In genomic region chr3:101730839-101731238, GRCh38 we compare ENCODE assay signal across 19 cellular contexts. TPM values are rescaled to one million over a fixed set of nuclear protein-coding genes. Genes with fewer than 3 reads are reported as not detected.
DNase-seq lines count a peak whose midpoint lies in the region; ATAC-seq, FAIRE-seq and TF ChIP-seq lines count a peak whose summit lies in the region.
"Had no signal": no experiment of that assay in that cellular context is flagged by ENCODE, and none has a peak within 500 bp of the region (broad histone marks: within the 10 kb centered on the region; RNA-seq: fewer than 3 reads in every experiment).

No MANE protein-coding gene starts in this region.

- peaks cover 62% of the 10 kb centered on the region for H3K36me3 ChIP-seq in Karpas-422 (ENCODE audit: insufficient read depth, low read length)
- H3K36me3 ChIP-seq in K562 (ENCODE audit: control insufficient read depth, insufficient read depth, low read length), result peaks cover 76% of the 10 kb centered on the region

- TF ChIP-seq POLR2A in K562 (conservative IDR thresholded peaks at IDR 0.05), result no peak
- no peak for TF ChIP-seq POLR2A in erythroblast (IDR thresholded peaks at IDR 0.05; ENCODE audit: low read length)

- H3K4me2 ChIP-seq in Karpas-422 (ENCODE audit: low read depth, low read length, poor library complexity, severe bottlenecking), result no peak overlapping the region
- no peak overlapping the region for H3K4me2 ChIP-seq in K562 (ENCODE audit: insufficient read depth, low read length)
- H3K4me2 ChIP-seq: BLaER1 had no signal

- H3K4me1 ChIP-seq in Karpas-422 (ENCODE audit: low read length) (peaks cover 13% of the 10 kb centered on the region), K562 (replicated peaks in 1 of 2; ENCODE audit: control insufficient read depth in 2 of 2, insufficient read depth in 2 of 2, low read length in 2 of 2) (no peaks in the 10 kb centered on the region; a peak in 3 of 5 replicates)

- no peak overlapping the region for H3K27ac Mint-ChIP-seq in activated naive CD8-positive, alpha-beta T cell treated with anti-CD3 and anti-CD28 coated beads for 36 hours
- H3K27ac Mint-ChIP-seq: CD14-positive monocyte had no signal

- no peak overlapping the region for H2AFZ ChIP-seq in Karpas-422 (ENCODE audit: low read length)
- H2AFZ ChIP-seq in K562 (ENCODE audit: low read depth, low read length), result no peak overlapping the region
- H2AFZ ChIP-seq: GM23248 had no signal

- FAIRE-seq in K562 (lab: Jason Lieb, UNC) (peak; percentile 32), frontal cortex (lab: Jason Lieb, UNC) (no peak)
- FAIRE-seq: GM19239 had no signal

- TF ChIP-seq RAD21 in K562 (CRISPR knock-in tag; conservative IDR thresholded peaks at IDR 0.05 in 1 of 2, IDR thresholded peaks at IDR 0.05 in 1 of 2), result no peak

- CTCF ChIA-PET in K562 (lab: Yijun Ruan, JAX; ENCODE audit: low intra/inter-chr PET ratio), result no interaction called here

- ATAC-seq in K562 (0 out of 3 replicates have a peak, but pooled peaks have one; percentile 36), GM19351 (IDR thresholded peaks at IDR 0.05; ENCODE audit: unreplicated experiment) (no peak)

- H3K27ac ChIP-seq in Karpas-422 (ENCODE audit: low read length) (no peak overlapping the region), K562 (ENCODE audit: extremely low read depth, low read depth, low read length) (no peak overlapping the region), substantia nigra (ENCODE audit: low read depth, low read length, poor library complexity, severe bottlenecking) (peak overlapping the region; percentile 83)
- H3K27ac ChIP-seq: BLaER1, GM23248, HL-60 had no signal

- POLR2A ChIA-PET in K562 (lab: Yijun Ruan, JAX), result no interaction called here

- peaks cover 34% of the 10 kb centered on the region for H3K79me2 ChIP-seq in Karpas-422 (ENCODE audit: low read length)
- peaks cover 11% of the 10 kb centered on the region for H3K79me2 ChIP-seq in K562 (ENCODE audit: control insufficient read depth, insufficient read depth, low read length)

- H3K9ac ChIP-seq in Karpas-422 (ENCODE audit: low read length), result no peak overlapping the region
- no peak overlapping the region for H3K9ac ChIP-seq in K562 (ENCODE audit: insufficient read depth in 1 of 2, low read depth in 2 of 2, low read length in 2 of 2)
- H3K9ac ChIP-seq: BLaER1, GM23248 had no signal

- no peak for TF ChIP-seq CTCF in K562 (IDR thresholded peaks at IDR 0.05 in 2 of 3, conservative IDR thresholded peaks at IDR 0.05 in 1 of 3; ENCODE audit: insufficient read depth in 2 of 3, low read depth in 1 of 3, low read length in 3 of 3)

- H3K4me1 Mint-ChIP-seq in activated naive CD8-positive, alpha-beta T cell treated with anti-CD3 and anti-CD28 coated beads for 36 hours, result peaks cover 4% of the 10 kb centered on the region

- DNase-seq in Karpas-422 (peak; percentile 19), K562 (ENCODE audit: extremely low read depth in 1 of 4, low spot score in 3 of 4) (peak in 2 of 4 experiments; percentile 12 to 21), erythroblast (lab: John Stamatoyannopoulos, UW) (peak; percentile 62 to 64), substantia nigra (lab: John Stamatoyannopoulos, UW) (no peak), frontal cortex (ENCODE audit: low spot score in 2 of 2) (no peak), epidermal melanocyte (ENCODE audit: insufficient read length, low spot score) (no peak)
- DNase-seq in activated naive CD8-positive, alpha-beta T cell treated with anti-CD3 and anti-CD28 coated beads for 36 hours, result no peak
- DNase-seq: 8988T; Calu3; CD4-positive, alpha-beta memory T cell; DMS79 treated with DMSO at 0.1 percent for 48 hours; GF-D8; GM23248 had no signal

- intact Hi-C loops in K562 (cut with micrococcal nuclease), result no loop called here

- H3K4me3 ChIP-seq in Karpas-422 (ENCODE audit: low read length) (no peak overlapping the region), K562 (no peak overlapping the region)
- H3K4me3 ChIP-seq: BLaER1, GM23248, HAP-1 had no signal

- in situ Hi-C loops in K562 (cut with MboI), result no loop called here

- no peak for TF ChIP-seq EP300 in K562 (IDR thresholded peaks at IDR 0.05; ENCODE audit: low read length)

- no peaks in the 10 kb centered on the region for H3K9me1 ChIP-seq in K562 (ENCODE audit: control insufficient read depth, insufficient read depth, low read length)

- no peaks in the 10 kb centered on the region for H4K20me1 ChIP-seq in Karpas-422 (ENCODE audit: insufficient read depth, low read depth, low read length)
- H4K20me1 ChIP-seq in K562 (replicated peaks; ENCODE audit: control insufficient read depth, insufficient read depth, low read length), result no peaks in the 10 kb centered on the region
- H4K20me1 ChIP-seq: BLaER1 had no signal

- H3K4me3 Mint-ChIP-seq in activated naive CD8-positive, alpha-beta T cell treated with anti-CD3 and anti-CD28 coated beads for 36 hours, result no peak overlapping the region
- H3K4me3 Mint-ChIP-seq: CD14-positive monocyte; CD4-positive, alpha-beta memory T cell had no signal

- H3K36me3 Mint-ChIP-seq in activated naive CD8-positive, alpha-beta T cell treated with anti-CD3 and anti-CD28 coated beads for 36 hours, result peaks cover 30% of the 10 kb centered on the region

- H3K27me3 Mint-ChIP-seq in activated naive CD8-positive, alpha-beta T cell treated with anti-CD3 and anti-CD28 coated beads for 36 hours, result no peaks in the 10 kb centered on the region
- H3K27me3 Mint-ChIP-seq: CD4-positive, alpha-beta memory T cell had no signal

- no TSS peak for BruUV-seq in K562 (replicated peaks; lab: Mats Ljungman, UMichigan)

- H3K9me3 ChIP-seq in Karpas-422 (ENCODE audit: low read length), result no peaks in the 10 kb centered on the region
- H3K9me3 ChIP-seq in K562 (replicated peaks; ENCODE audit: control insufficient read depth, insufficient read depth, low read depth, low read length), result 0 out of 2 replicates have a peak, but pooled peaks cover 1% of the 10 kb centered on the region
- H3K9me3 ChIP-seq: HAP-1 had no signal

- H3K9me2 ChIP-seq in Karpas-422 (replicated peaks; ENCODE audit: insufficient read depth, low read length), result no peaks in the 10 kb centered on the region

- H3K27me3 ChIP-seq in Karpas-422 (ENCODE audit: low read length), result no peaks in the 10 kb centered on the region
- H3K27me3 ChIP-seq in K562 (ENCODE audit: control insufficient read depth in 2 of 2, insufficient read depth in 2 of 2, low read length in 2 of 2), result no peaks in the 10 kb centered on the region
- H3K27me3 ChIP-seq: BLaER1 had no signal

- no peaks in the 10 kb centered on the region for H3K9me3 Mint-ChIP-seq in activated naive CD8-positive, alpha-beta T cell treated with anti-CD3 and anti-CD28 coated beads for 36 hours
- H3K9me3 Mint-ChIP-seq: CD4-positive, alpha-beta memory T cell had no signal

RNA-seq across cellular contexts. Expression of gene CEP97, which starts 6.4 kb away (rescaled TPM):
- total RNA-seq in Karpas-422 (2014; rRNA removed; shearing (Covaris generic); ENCODE audit: low replicate concordance), result 15.0 and 21.7 TPM in 2 replicates
- 6.5 and 17.2 TPM in 2 replicates for total RNA-seq in K562 (2011; cell fraction: chromatin; rRNA removed; ENCODE audit: low replicate concordance)
- total RNA-seq in K562 (2011; cell fraction: nucleolus; rRNA removed), result 4.3 and 4.5 TPM in 2 replicates
- 6.2 and 10.3 TPM in 2 replicates for total RNA-seq in K562 (2011; cell fraction: nucleoplasm; rRNA removed)
- total RNA-seq in K562 (2014; rRNA removed) (3.6 and 4.3 TPM in 2 replicates), K562 (2014; rRNA removed; fragmentation: Illumina TruSeq; extraction: Trizol) (10.1 and 12.1 TPM in 2 replicates), K562 (2015; rRNA removed; fragmentation: Illumina TruSeq; extraction: Trizol) (8.2 and 8.5 TPM in 2 replicates), K562 (2021) (7.1 and 7.7 TPM in 2 replicates), frontal cortex (72.2 TPM)
- polyA plus RNA-seq in K562 (2011; rRNA removed) (2.2 and 2.5 TPM in 2 replicates), K562 (2014; fragmentation: Illumina TruSeq; extraction: Trizol) (4.4 TPM in 2 replicates), K562 (2014; fragmentation: Nextera tagmentation; extraction: Ambion mirVana) (1 to 10 TPM; 2.0 to 3.2 TPM), K562 (2014; rRNA removed) (2.6 and 3.5 TPM in 2 replicates)
- 0.67 and 1.8 TPM in 2 replicates for polyA plus RNA-seq in K562 (2011; cell fraction: cytosol; rRNA removed)
- polyA plus RNA-seq in K562 (2011; cell fraction: nucleus; rRNA removed), result 2.7 and 2.9 TPM in 2 replicates
- 2.4 and 3.0 TPM in 2 replicates for polyA plus RNA-seq in K562 (2012)
- 8.8 and 10.8 TPM in 2 replicates for polyA minus RNA-seq in K562 (2011; rRNA and poly(A)+ RNA removed)
- polyA minus RNA-seq in K562 (2011; cell fraction: cytosol; rRNA and poly(A)+ RNA removed), result 3.8 and 4.9 TPM in 2 replicates
- polyA minus RNA-seq in K562 (2011; cell fraction: nucleus; rRNA and poly(A)+ RNA removed), result 4.2 and 5.1 TPM in 2 replicates
- 10 to 100 TPM; 16.1 to 17.1 TPM for total RNA-seq in activated naive CD8-positive, alpha-beta T cell treated with anti-CD3 and anti-CD28 coated beads for 36 hours

RNA-seq across cellular contexts. Expression of gene RPL24, which starts 44.3 kb away (rescaled TPM):
- 3,600 and 7,010 TPM in 2 replicates for total RNA-seq in Karpas-422 (2014; rRNA removed; shearing (Covaris generic); ENCODE audit: low replicate concordance)
- total RNA-seq in K562 (2011; cell fraction: chromatin; rRNA removed; ENCODE audit: low replicate concordance), result 302 and 379 TPM in 2 replicates
- 502 and 519 TPM in 2 replicates for total RNA-seq in K562 (2011; cell fraction: nucleolus; rRNA removed)
- total RNA-seq in K562 (2011; cell fraction: nucleoplasm; rRNA removed), result 556 and 741 TPM in 2 replicates
- total RNA-seq in K562 (2014; rRNA removed) (2,157 and 4,237 TPM in 2 replicates), K562 (2014; rRNA removed; fragmentation: Illumina TruSeq; extraction: Trizol) (1,726 and 1,992 TPM in 2 replicates), K562 (2015; rRNA removed; fragmentation: Illumina TruSeq; extraction: Trizol) (1,831 and 1,892 TPM in 2 replicates), K562 (2021) (1,401 and 1,590 TPM in 2 replicates), frontal cortex (4,229 TPM)
- polyA plus RNA-seq in K562 (2011; rRNA removed) (1,776 and 1,804 TPM in 2 replicates), K562 (2014; fragmentation: Illumina TruSeq; extraction: Trizol) (2,147 and 2,288 TPM in 2 replicates), K562 (2014; fragmentation: Nextera tagmentation; extraction: Ambion mirVana) (1,000 to 10,000 TPM; 1,189 to 1,198 TPM), K562 (2014; rRNA removed) (4,750 and 5,417 TPM in 2 replicates)
- 424 and 746 TPM in 2 replicates for polyA plus RNA-seq in K562 (2011; cell fraction: cytosol; rRNA removed)
- 459 and 780 TPM in 2 replicates for polyA plus RNA-seq in K562 (2011; cell fraction: nucleus; rRNA removed)
- polyA plus RNA-seq in K562 (2012), result 1,572 and 2,137 TPM in 2 replicates
- polyA minus RNA-seq in K562 (2011; rRNA and poly(A)+ RNA removed), result 621 and 719 TPM in 2 replicates
- polyA minus RNA-seq in K562 (2011; cell fraction: cytosol; rRNA and poly(A)+ RNA removed), result 317 and 358 TPM in 2 replicates
- 175 and 332 TPM in 2 replicates for polyA minus RNA-seq in K562 (2011; cell fraction: nucleus; rRNA and poly(A)+ RNA removed)
- total RNA-seq in activated naive CD8-positive, alpha-beta T cell treated with anti-CD3 and anti-CD28 coated beads for 36 hours, result 1,000 to 10,000 TPM; 1,777 TPM

RNA-seq across cellular contexts. Expression of gene NXPE3, which starts 48.2 kb away (rescaled TPM):
- total RNA-seq in Karpas-422 (2014; rRNA removed; shearing (Covaris generic); ENCODE audit: low replicate concordance), result 18.6 and 20.2 TPM in 2 replicates
- 2.6 and 3.1 TPM in 2 replicates for total RNA-seq in K562 (2011; cell fraction: chromatin; rRNA removed; ENCODE audit: low replicate concordance)
- total RNA-seq in K562 (2011; cell fraction: nucleolus; rRNA removed), result 1.3 and 2.6 TPM in 2 replicates
- 3.2 and 3.9 TPM in 2 replicates for total RNA-seq in K562 (2011; cell fraction: nucleoplasm; rRNA removed)
- total RNA-seq in K562 (2014; rRNA removed), result 0.95 and 0.98 TPM in 2 replicates
- total RNA-seq in K562 (2014; rRNA removed; fragmentation: Illumina TruSeq; extraction: Trizol), result 0.80 and 0.86 TPM in 2 replicates
- 0.76 and 0.79 TPM in 2 replicates for total RNA-seq in K562 (2015; rRNA removed; fragmentation: Illumina TruSeq; extraction: Trizol)
- total RNA-seq in K562 (2021), result 2.0 and 2.3 TPM in 2 replicates
- polyA plus RNA-seq in K562 (2011; rRNA removed), result 2.3 and 2.5 TPM in 2 replicates
- 0.94 and 1.7 TPM in 2 replicates for polyA plus RNA-seq in K562 (2011; cell fraction: cytosol; rRNA removed)
- 1.1 and 1.4 TPM in 2 replicates for polyA plus RNA-seq in K562 (2011; cell fraction: nucleus; rRNA removed)
- 1.3 and 2.6 TPM in 2 replicates for polyA plus RNA-seq in K562 (2012)
- 1.6 and 1.7 TPM in 2 replicates for polyA plus RNA-seq in K562 (2014; fragmentation: Illumina TruSeq; extraction: Trizol)
- under 1 TPM; 0.25 to 0.59 TPM for polyA plus RNA-seq in K562 (2014; fragmentation: Nextera tagmentation; extraction: Ambion mirVana)
- 1.2 and 1.7 TPM in 2 replicates for polyA plus RNA-seq in K562 (2014; rRNA removed)
- polyA minus RNA-seq in K562 (2011; rRNA and poly(A)+ RNA removed), result 2.7 and 2.8 TPM in 2 replicates
- 1.5 and 1.8 TPM in 2 replicates for polyA minus RNA-seq in K562 (2011; cell fraction: cytosol; rRNA and poly(A)+ RNA removed)
- polyA minus RNA-seq in K562 (2011; cell fraction: nucleus; rRNA and poly(A)+ RNA removed), result 1.7 and 1.8 TPM in 2 replicates
- 17.1 TPM for total RNA-seq in frontal cortex
- total RNA-seq in activated naive CD8-positive, alpha-beta T cell treated with anti-CD3 and anti-CD28 coated beads for 36 hours, result 10 to 100 TPM; 19.9 to 22.5 TPM

RNA-seq across cellular contexts. Expression of gene ZBTB11, which starts 53.9 kb away (rescaled TPM):
- 19.0 and 28.9 TPM in 2 replicates for total RNA-seq in Karpas-422 (2014; rRNA removed; shearing (Covaris generic); ENCODE audit: low replicate concordance)
- 32.5 and 111 TPM in 2 replicates for total RNA-seq in K562 (2011; cell fraction: chromatin; rRNA removed; ENCODE audit: low replicate concordance)
- 22.2 and 32.0 TPM in 2 replicates for total RNA-seq in K562 (2011; cell fraction: nucleolus; rRNA removed)
- 39.2 and 53.8 TPM in 2 replicates for total RNA-seq in K562 (2011; cell fraction: nucleoplasm; rRNA removed)
- total RNA-seq in K562 (2014; rRNA removed) (23.7 and 23.8 TPM in 2 replicates), K562 (2014; rRNA removed; fragmentation: Illumina TruSeq; extraction: Trizol) (26.2 and 28.2 TPM in 2 replicates), K562 (2015; rRNA removed; fragmentation: Illumina TruSeq; extraction: Trizol) (25.1 and 26.3 TPM in 2 replicates), K562 (2021) (21.4 and 21.5 TPM in 2 replicates), frontal cortex (52.6 TPM)
- polyA plus RNA-seq in K562 (2011; rRNA removed) (25.3 and 31.9 TPM in 2 replicates), K562 (2014; fragmentation: Illumina TruSeq; extraction: Trizol) (18.8 and 20.9 TPM in 2 replicates), K562 (2014; fragmentation: Nextera tagmentation; extraction: Ambion mirVana) (1 to 10 TPM; 6.2 to 7.2 TPM), K562 (2014; rRNA removed) (15.7 and 16.2 TPM in 2 replicates)
- 6.1 and 8.5 TPM in 2 replicates for polyA plus RNA-seq in K562 (2011; cell fraction: cytosol; rRNA removed)
- 17.0 and 18.8 TPM in 2 replicates for polyA plus RNA-seq in K562 (2011; cell fraction: nucleus; rRNA removed)
- polyA plus RNA-seq in K562 (2012), result 12.9 and 13.6 TPM in 2 replicates
- 56.1 and 62.4 TPM in 2 replicates for polyA minus RNA-seq in K562 (2011; rRNA and poly(A)+ RNA removed)
- polyA minus RNA-seq in K562 (2011; cell fraction: cytosol; rRNA and poly(A)+ RNA removed), result 23.7 and 26.0 TPM in 2 replicates
- polyA minus RNA-seq in K562 (2011; cell fraction: nucleus; rRNA and poly(A)+ RNA removed), result 26.4 and 30.4 TPM in 2 replicates
- 10 to 100 TPM; 23.8 to 24.3 TPM for total RNA-seq in activated naive CD8-positive, alpha-beta T cell treated with anti-CD3 and anti-CD28 coated beads for 36 hours

Comparison
In these comparisons a context has a peak if more than half of its experiments do, and no peak if none do; other contexts are left out.
1. DNase-seq: peak in Karpas-422 (single experiment) and erythroblast (2 of 2); none in substantia nigra (0 of 49), frontal cortex (0 of 2), activated naive CD8-positive, alpha-beta T cell treated with anti-CD3 and anti-CD28 coated beads for 36 hours (single experiment) and epidermal melanocyte (single experiment).